ENCODE assay signal across 27 cellular contexts in genomic region chr22:37281195-37281594, GRCh38. TPM values are rescaled to one million over a fixed set of nuclear protein-coding genes. Genes with fewer than 3 reads are reported as not detected.
A peak's percentile ranks its signal among the peaks of the same experiment; 100 is the strongest.
DNase-seq lines count a peak whose midpoint lies in the region; ATAC-seq, FAIRE-seq and TF ChIP-seq lines count a peak whose summit lies in the region.
"Had no signal": no experiment of that assay in that cellular context is flagged by ENCODE, and none has a peak within 500 bp of the region (broad histone marks: within the 10 kb centered on the region; RNA-seq: fewer than 3 reads in every experiment).

No MANE protein-coding gene starts in this region.

- intact Hi-C loops in dendritic cell treated with granulocyte-macrophage colony-stimulating factor and Interleukin-4, amounts not matched to agents 40 ng/mL and 50 ng/mL, for 4 days (cut with micrococcal nuclease), result no loop called here

- no peak for ATAC-seq in activated T-cell treated with anti-CD3 and anti-CD28 coated beads, Interleukin-2, amount 50 U/mL, for 72 hours (replicated peaks in 1 of 2)
- ATAC-seq in stimulated activated effector memory CD8-positive, alpha-beta T cell treated with anti-CD3 and anti-CD28 coated beads, Interleukin-12 subunit alpha, Interleukin-12 subunit beta, amount 100 ng/mL, for 72 hours, result no peak
- no peak for ATAC-seq in activated naive CD4-positive, alpha-beta T cell treated with anti-CD3 and anti-CD28 coated beads, Interleukin-2, amount 50 U/mL, for 72 hours
- ATAC-seq: GM23338, left lung, right cardiac atrium, Right ventricle myocardium inferior had no signal

- peaks cover 8% of the 10 kb centered on the region for H3K27me3 Mint-ChIP-seq in activated T-cell treated with anti-CD3 and anti-CD28 coated beads, Interleukin-2, amount 50 U/mL, for 72 hours (ENCODE audit: low read depth)
- H3K27me3 Mint-ChIP-seq in dendritic cell treated with granulocyte-macrophage colony-stimulating factor and Interleukin-4, amounts not matched to agents 40 ng/mL and 50 ng/mL, for 4 days, result no peaks in the 10 kb centered on the region
- H3K27me3 Mint-ChIP-seq in nephron progenitor cell (ENCODE audit: low read depth, poor library complexity), result peaks cover 34% of the 10 kb centered on the region
- peaks cover 3% of the 10 kb centered on the region for H3K27me3 Mint-ChIP-seq in glutamatergic neuron (ENCODE audit: unreplicated experiment)

- DNase-seq in activated T-cell treated with anti-CD3 and anti-CD28 coated beads, Interleukin-2, amount 50 U/mL, for 72 hours, result no peak
- DNase-seq in activated T-cell treated with anti-CD3 and anti-CD28 coated beads, Interleukin-2, amount 50 U/mL, for 1 hour, result no peak
- no peak for DNase-seq in GM19239 (ENCODE audit: insufficient read length, low spot score)
- DNase-seq in stimulated activated effector memory CD8-positive, alpha-beta T cell treated with anti-CD3 and anti-CD28 coated beads, Interleukin-12 subunit alpha, Interleukin-12 subunit beta, amount 100 ng/mL, for 72 hours (ENCODE audit: low spot score in 2 of 2), result no peak
- DNase-seq in nephron progenitor cell, result no peak
- DNase-seq in activated naive CD4-positive, alpha-beta T cell treated with anti-CD3 and anti-CD28 coated beads, Interleukin-2, amount 50 U/mL, for 72 hours (ENCODE audit: low spot score in 2 of 2), result no peak
- DNase-seq in glutamatergic neuron, result no peak
- DNase-seq: activated CD4-positive, CD25-positive, alpha-beta regulatory T cell; DMS53; esophagus squamous epithelium; hippocampal formation; left lung; NCI-H146; PC-3; stimulated activated CD4-positive, alpha-beta T cell treated with anti-CD3 and anti-CD28 coated beads, Interleukin-12 subunit alpha, Interleukin-12 subunit beta, amount 100 ng/mL, for 4 hours; thyroid gland had no signal

- peaks cover 77% of the 10 kb centered on the region for H3K4me1 Mint-ChIP-seq in activated T-cell treated with anti-CD3 and anti-CD28 coated beads, Interleukin-2, amount 50 U/mL, for 72 hours (ENCODE audit: low read depth)
- H3K4me1 Mint-ChIP-seq in dendritic cell treated with granulocyte-macrophage colony-stimulating factor and Interleukin-4, amounts not matched to agents 40 ng/mL and 50 ng/mL, for 4 days (ENCODE audit: low read depth), result peaks cover 87% of the 10 kb centered on the region
- peaks cover 91% of the 10 kb centered on the region for H3K4me1 Mint-ChIP-seq in stimulated activated effector memory CD8-positive, alpha-beta T cell treated with anti-CD3 and anti-CD28 coated beads, Interleukin-12 subunit alpha, Interleukin-12 subunit beta, amount 100 ng/mL, for 72 hours
- H3K4me1 Mint-ChIP-seq in nephron progenitor cell, result peaks cover 33% of the 10 kb centered on the region
- peaks cover 9% of the 10 kb centered on the region for H3K4me1 Mint-ChIP-seq in glutamatergic neuron (ENCODE audit: low read depth, unreplicated experiment)

- H3K9me3 Mint-ChIP-seq in activated T-cell treated with anti-CD3 and anti-CD28 coated beads, Interleukin-2, amount 50 U/mL, for 72 hours, result no peaks in the 10 kb centered on the region
- H3K9me3 Mint-ChIP-seq in dendritic cell treated with granulocyte-macrophage colony-stimulating factor and Interleukin-4, amounts not matched to agents 40 ng/mL and 50 ng/mL, for 4 days, result no peaks in the 10 kb centered on the region
- H3K9me3 Mint-ChIP-seq in stimulated activated effector memory CD8-positive, alpha-beta T cell treated with anti-CD3 and anti-CD28 coated beads, Interleukin-12 subunit alpha, Interleukin-12 subunit beta, amount 100 ng/mL, for 72 hours, result no peaks in the 10 kb centered on the region
- H3K9me3 Mint-ChIP-seq in nephron progenitor cell (no peaks in the 10 kb centered on the region), glutamatergic neuron (ENCODE audit: unreplicated experiment) (peaks cover 8% of the 10 kb centered on the region)
- no peaks in the 10 kb centered on the region for H3K9me3 Mint-ChIP-seq in activated naive CD4-positive, alpha-beta T cell treated with anti-CD3 and anti-CD28 coated beads, Interleukin-2, amount 50 U/mL, for 72 hours
- H3K9me3 Mint-ChIP-seq: GM23338, nephron had no signal

- H3K4me3 Mint-ChIP-seq in activated T-cell treated with anti-CD3 and anti-CD28 coated beads, Interleukin-2, amount 50 U/mL, for 72 hours, result peak overlapping the region in 1 of 2 donors; percentile 93
- H3K4me3 Mint-ChIP-seq in dendritic cell treated with granulocyte-macrophage colony-stimulating factor and Interleukin-4, amounts not matched to agents 40 ng/mL and 50 ng/mL, for 4 days, result no peak overlapping the region
- H3K4me3 Mint-ChIP-seq in stimulated activated effector memory CD8-positive, alpha-beta T cell treated with anti-CD3 and anti-CD28 coated beads, Interleukin-12 subunit alpha, Interleukin-12 subunit beta, amount 100 ng/mL, for 72 hours, result peak overlapping the region; percentile 94
- H3K4me3 Mint-ChIP-seq in nephron progenitor cell (no peak overlapping the region), glutamatergic neuron (ENCODE audit: unreplicated experiment) (no peak overlapping the region)
- H3K4me3 Mint-ChIP-seq: brain, GM23338, nephron had no signal

- peak overlapping the region; percentile 47 for H3K27ac Mint-ChIP-seq in activated T-cell treated with anti-CD3 and anti-CD28 coated beads, Interleukin-2, amount 50 U/mL, for 72 hours
- peak overlapping the region; percentile 93 for H3K27ac Mint-ChIP-seq in dendritic cell treated with granulocyte-macrophage colony-stimulating factor and Interleukin-4, amounts not matched to agents 40 ng/mL and 50 ng/mL, for 4 days
- peak overlapping the region; percentile 98 for H3K27ac Mint-ChIP-seq in stimulated activated effector memory CD8-positive, alpha-beta T cell treated with anti-CD3 and anti-CD28 coated beads, Interleukin-12 subunit alpha, Interleukin-12 subunit beta, amount 100 ng/mL, for 72 hours
- H3K27ac Mint-ChIP-seq in nephron progenitor cell, result no peak overlapping the region
- no peak overlapping the region for H3K27ac Mint-ChIP-seq in activated naive CD4-positive, alpha-beta T cell treated with anti-CD3 and anti-CD28 coated beads, Interleukin-2, amount 50 U/mL, for 72 hours
- no peak overlapping the region for H3K27ac Mint-ChIP-seq in glutamatergic neuron (ENCODE audit: unreplicated experiment)
- H3K27ac Mint-ChIP-seq: brain, GM23338, nephron had no signal

- peaks cover 5 to 13% of the 10 kb centered on the region in 2 donors for H3K36me3 Mint-ChIP-seq in activated T-cell treated with anti-CD3 and anti-CD28 coated beads, Interleukin-2, amount 50 U/mL, for 72 hours (ENCODE audit: insufficient read depth in 2 of 2)
- H3K36me3 Mint-ChIP-seq in dendritic cell treated with granulocyte-macrophage colony-stimulating factor and Interleukin-4, amounts not matched to agents 40 ng/mL and 50 ng/mL, for 4 days (ENCODE audit: low read depth), result peaks cover 43% of the 10 kb centered on the region
- H3K36me3 Mint-ChIP-seq in stimulated activated effector memory CD8-positive, alpha-beta T cell treated with anti-CD3 and anti-CD28 coated beads, Interleukin-12 subunit alpha, Interleukin-12 subunit beta, amount 100 ng/mL, for 72 hours, result peaks cover 42% of the 10 kb centered on the region
- no peaks in the 10 kb centered on the region for H3K36me3 Mint-ChIP-seq in nephron progenitor cell (ENCODE audit: low read depth)
- peaks cover 15 to 40% of the 10 kb centered on the region in 2 donors for H3K36me3 Mint-ChIP-seq in activated naive CD4-positive, alpha-beta T cell treated with anti-CD3 and anti-CD28 coated beads, Interleukin-2, amount 50 U/mL, for 72 hours
- H3K36me3 Mint-ChIP-seq in glutamatergic neuron (ENCODE audit: unreplicated experiment), result peaks cover 6% of the 10 kb centered on the region
- H3K36me3 Mint-ChIP-seq: brain had no signal

- no peak for TF ChIP-seq CTCF in nephron progenitor cell (IDR thresholded peaks at IDR 0.05)
- TF ChIP-seq CTCF in glutamatergic neuron (IDR thresholded peaks at IDR 0.05; ENCODE audit: partially characterized antibody, unreplicated experiment), result no peak

- peak; percentile 4 for FAIRE-seq in GM19239 (lab: Jason Lieb, UNC)
- FAIRE-seq: frontal cortex, G401.6 had no signal

RNA-seq across cellular contexts. Expression of gene CYTH4, which starts 1.1 kb away (rescaled TPM):
- 10 to 100 TPM; 71.9 to 87.5 TPM for total RNA-seq in activated T-cell treated with anti-CD3 and anti-CD28 coated beads, Interleukin-2, amount 50 U/mL, for 72 hours
- 10 to 100 TPM; 60.7 to 69.7 TPM for total RNA-seq in activated naive CD4-positive, alpha-beta T cell treated with anti-CD3 and anti-CD28 coated beads, Interleukin-2, amount 50 U/mL, for 72 hours
- not detected for total RNA-seq in glutamatergic neuron (ENCODE audit: unreplicated experiment)
- total RNA-seq: chondrocyte, GM23338, HT-29, NCI-H460 had no signal

RNA-seq across cellular contexts. Expression of gene RAC2, which starts 37.1 kb away (rescaled TPM):
- 100 to 1,000 TPM; 620 to 681 TPM for total RNA-seq in activated T-cell treated with anti-CD3 and anti-CD28 coated beads, Interleukin-2, amount 50 U/mL, for 72 hours
- total RNA-seq in activated naive CD4-positive, alpha-beta T cell treated with anti-CD3 and anti-CD28 coated beads, Interleukin-2, amount 50 U/mL, for 72 hours, result 100 to 1,000 TPM; 655 to 769 TPM
- total RNA-seq in glutamatergic neuron (ENCODE audit: unreplicated experiment), result not detected

Comparison
In these comparisons a context has a peak if more than half of its experiments do, and no peak if none do; other contexts are left out.
1. H3K27ac Mint-ChIP-seq: peak in activated T-cell treated with anti-CD3 and anti-CD28 coated beads, Interleukin-2, amount 50 U/mL, for 72 hours (single experiment), dendritic cell treated with granulocyte-macrophage colony-stimulating factor and Interleukin-4, amounts not matched to agents 40 ng/mL and 50 ng/mL, for 4 days (single experiment) and stimulated activated effector memory CD8-positive, alpha-beta T cell treated with anti-CD3 and anti-CD28 coated beads, Interleukin-12 subunit alpha, Interleukin-12 subunit beta, amount 100 ng/mL, for 72 hours (single experiment); none in nephron progenitor cell (single experiment), activated naive CD4-positive, alpha-beta T cell treated with anti-CD3 and anti-CD28 coated beads, Interleukin-2, amount 50 U/mL, for 72 hours (0 of 2) and glutamatergic neuron (single experiment).
2. RNA of gene CYTH4, which starts 1.1 kb away (total RNA-seq): 71.9 to 87.5 TPM in activated T-cell treated with anti-CD3 and anti-CD28 coated beads, Interleukin-2, amount 50 U/mL, for 72 hours and 60.7 to 69.7 TPM in activated naive CD4-positive, alpha-beta T cell treated with anti-CD3 and anti-CD28 coated beads, Interleukin-2, amount 50 U/mL, for 72 hours; not detected in glutamatergic neuron (single experiment); every median in the first group is over 10 times any median in the second.
3. RNA of gene RAC2, which starts 37.1 kb away (total RNA-seq): 655 to 769 TPM in activated naive CD4-positive, alpha-beta T cell treated with anti-CD3 and anti-CD28 coated beads, Interleukin-2, amount 50 U/mL, for 72 hours and 620 to 681 TPM in activated T-cell treated with anti-CD3 and anti-CD28 coated beads, Interleukin-2, amount 50 U/mL, for 72 hours; not detected in glutamatergic neuron (single experiment); every median in the first group is over 100 times any median in the second.